27 cellular contexts compared by ENCODE assay signal in the genomic region with DNA sequence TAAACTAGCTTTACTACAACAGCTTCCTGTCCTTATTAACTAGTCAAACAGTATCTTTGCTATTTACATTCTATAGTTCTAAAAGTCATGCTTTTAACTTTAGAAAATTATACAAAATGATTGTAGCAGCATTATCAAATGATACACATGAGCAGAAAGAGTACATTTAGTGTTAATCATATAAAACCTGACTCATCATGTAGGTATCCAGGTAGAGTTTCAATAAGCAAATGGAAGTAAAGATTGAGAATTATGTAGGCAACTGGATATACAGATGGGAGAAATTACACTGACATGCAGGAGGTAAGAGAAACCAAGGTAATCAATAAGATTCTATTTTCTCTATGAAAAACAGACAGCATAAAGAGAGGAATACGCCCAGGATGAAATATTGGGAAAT. TPM values are rescaled to one million over a fixed set of nuclear protein-coding genes. Genes with fewer than 3 reads are reported as not detected.
DNase-seq lines count a peak whose midpoint lies in the region; ATAC-seq, FAIRE-seq and TF ChIP-seq lines count a peak whose summit lies in the region.
"Had no signal": no experiment of that assay in that cellular context is flagged by ENCODE, and none has a peak within 500 bp of the region (broad histone marks: within the 10 kb centered on the region; RNA-seq: fewer than 3 reads in every experiment).

No MANE protein-coding gene starts in this region.

- no peak overlapping the region for H3K27ac ChIP-seq in CD4-positive, alpha-beta T cell (ENCODE audit: low read depth, low read length)
- H3K27ac ChIP-seq in foreskin keratinocyte: no peak overlapping the region
- H3K27ac ChIP-seq: 22Rv1, BLaER1, SJSA1 had no signal

- H3K27ac Mint-ChIP-seq in activated T-cell treated with anti-CD3 and anti-CD28 coated beads, Interleukin-2, amount 50 U/mL, for 24 hours: peak overlapping the region; percentile 63
- peak overlapping the region; percentile 3 for H3K27ac Mint-ChIP-seq in CD4-positive, alpha-beta T cell
- H3K27ac Mint-ChIP-seq: IgD-negative memory B cell had no signal

- DNase-seq in activated T-cell treated with anti-CD3 and anti-CD28 coated beads, Interleukin-2, amount 50 U/mL, for 24 hours: no peak
- DNase-seq in activated T-cell treated with anti-CD3 and anti-CD28 coated beads, Interleukin-2, amount 50 U/mL, for 48 hours: no peak
- DNase-seq in CD4-positive, alpha-beta T cell: no peak
- no peak for DNase-seq in RCC 7860 (ENCODE audit: low spot score)
- DNase-seq in foreskin keratinocyte: peak in 1 of 2 donors; percentile 52
- DNase-seq in cerebellar nuclear complex (lab: John Stamatoyannopoulos, UW): no peak
- DNase-seq: ACHN; Caco-2; CD4-positive, alpha-beta memory T cell; GF-D8; MV-4-11; NCI-H1105 treated with DMSO at 0.1 percent for 48 hours; NCI-H2029 treated with DMSO at 0.1 percent for 48 hours; NCI-H226; NCI-H510A treated with DMSO at 0.1 percent for 48 hours; NCI-H774; NK-92 treated with Interleukin-12 subunit alpha and Interleukin-12 subunit beta, amount 100 ng/mL, for 24 hours had no signal

- H3K4me1 Mint-ChIP-seq in activated T-cell treated with anti-CD3 and anti-CD28 coated beads, Interleukin-2, amount 50 U/mL, for 24 hours (ENCODE audit: low read depth): peaks cover 63% of the 10 kb centered on the region
- H3K4me1 Mint-ChIP-seq in CD4-positive, alpha-beta T cell (ENCODE audit: low read depth): peaks cover 59% of the 10 kb centered on the region

- no peak overlapping the region for H3K4me3 Mint-ChIP-seq in activated T-cell treated with anti-CD3 and anti-CD28 coated beads, Interleukin-2, amount 50 U/mL, for 24 hours
- no peak overlapping the region for H3K4me3 Mint-ChIP-seq in CD4-positive, alpha-beta T cell

- no peak for ATAC-seq in CD4-positive, alpha-beta T cell (ENCODE audit: poor library complexity)
- ATAC-seq in foreskin keratinocyte (peak; percentile 84), GM21447 (IDR thresholded peaks at IDR 0.05; ENCODE audit: unreplicated experiment) (no peak), GM18520 (IDR thresholded peaks at IDR 0.05; ENCODE audit: unreplicated experiment) (no peak)
- ATAC-seq: Panc1, Right ventricle myocardium inferior had no signal

- TF ChIP-seq CTCF in CD4-positive, alpha-beta T cell (IDR thresholded peaks at IDR 0.05): no peak
- no peak for TF ChIP-seq CTCF in foreskin keratinocyte (conservative IDR thresholded peaks at IDR 0.05)

- H3K9me3 ChIP-seq in CD4-positive, alpha-beta T cell (ENCODE audit: control insufficient read depth, low read length): no peaks in the 10 kb centered on the region
- H3K9me3 ChIP-seq: BLaER1, Caco-2, HAP-1, SJSA1 had no signal

- intact Hi-C loops in CD4-positive, alpha-beta T cell (cut with DNase I, micrococcal nuclease): no loop called here

- peaks cover 71% of the 10 kb centered on the region for H3K36me3 Mint-ChIP-seq in activated T-cell treated with anti-CD3 and anti-CD28 coated beads, Interleukin-2, amount 50 U/mL, for 24 hours (ENCODE audit: low read depth)
- peaks cover 58% of the 10 kb centered on the region for H3K36me3 Mint-ChIP-seq in CD4-positive, alpha-beta T cell (ENCODE audit: low read depth)

- CTCF ChIA-PET in CD4-positive, alpha-beta T cell (lab: Charles Lee): interaction anchor here (1.0 kb wide), 1 partner anchor 87 kb away, joined by 3 read pairs; no protein-coding TSS in a partner anchor

- no peaks in the 10 kb centered on the region for H3K27me3 ChIP-seq in CD4-positive, alpha-beta T cell (ENCODE audit: control insufficient read depth, insufficient read depth, low read length)
- H3K27me3 ChIP-seq in foreskin keratinocyte: no peaks in the 10 kb centered on the region
- H3K27me3 ChIP-seq: BLaER1, SJSA1 had no signal

- no peaks in the 10 kb centered on the region for H3K9me3 Mint-ChIP-seq in activated T-cell treated with anti-CD3 and anti-CD28 coated beads, Interleukin-2, amount 50 U/mL, for 24 hours
- no peaks in the 10 kb centered on the region for H3K9me3 Mint-ChIP-seq in CD4-positive, alpha-beta T cell
- H3K9me3 Mint-ChIP-seq: CD4-positive, alpha-beta memory T cell; IgD-negative memory B cell had no signal

- peak; percentile 52 for FAIRE-seq in RCC 7860 (lab: Jason Lieb, UNC)
- FAIRE-seq: HTR-8/SVneo had no signal

- H3K4me1 ChIP-seq in foreskin keratinocyte: peaks cover 8% of the 10 kb centered on the region
- H3K4me1 ChIP-seq: Caco-2, HAP-1, SJSA1 had no signal

- no peaks in the 10 kb centered on the region for H3K27me3 Mint-ChIP-seq in activated T-cell treated with anti-CD3 and anti-CD28 coated beads, Interleukin-2, amount 50 U/mL, for 24 hours
- H3K27me3 Mint-ChIP-seq in CD4-positive, alpha-beta T cell: no peaks in the 10 kb centered on the region
- H3K27me3 Mint-ChIP-seq: CD4-positive, alpha-beta memory T cell; IgD-negative memory B cell had no signal

- POLR2A ChIA-PET in CD4-positive, alpha-beta T cell (lab: Charles Lee): no interaction called here

RNA-seq across cellular contexts. Expression of gene TRIP12, which starts 33.8 kb away (rescaled TPM):
- total RNA-seq in CD4-positive, alpha-beta T cell: 100 to 1,000 TPM; 151 to 178 TPM
- total RNA-seq in foreskin keratinocyte: 176 and 196 TPM in 2 replicates
- 25.8 and 33.9 TPM in 2 replicates for polyA plus RNA-seq in foreskin keratinocyte

RNA-seq across cellular contexts. Expression of gene FBXO36, which starts 34.3 kb away (rescaled TPM):
- total RNA-seq in CD4-positive, alpha-beta T cell: under 1 TPM; 0.52 to 0.84 TPM
- total RNA-seq in foreskin keratinocyte: 1.9 and 2.2 TPM in 2 replicates
- polyA plus RNA-seq in foreskin keratinocyte: 1.2 TPM in 2 replicates
